In the genomic region with DNA sequence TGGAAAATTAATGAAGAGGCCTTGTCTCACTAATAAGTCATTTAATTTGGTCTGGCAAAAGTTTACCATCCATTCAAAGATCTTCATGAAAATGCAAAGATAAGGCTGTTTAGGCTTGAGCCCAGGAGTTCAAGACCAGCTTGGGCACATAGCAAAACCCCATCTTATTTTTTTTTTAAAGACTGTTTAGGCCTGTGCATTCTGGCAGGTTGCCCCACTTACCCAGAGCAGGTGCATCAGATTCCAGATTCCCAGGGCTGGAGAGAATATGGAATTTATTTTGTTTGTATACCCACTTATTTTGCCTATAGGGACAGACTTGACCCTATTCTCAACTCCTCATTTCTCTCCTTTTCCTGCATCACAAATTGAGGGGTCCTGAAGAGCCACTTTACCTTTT, we compare ENCODE assay signal across 1 cellular context.
TF ChIP-seq lines count a peak whose summit lies in the region.

No MANE protein-coding gene starts in this region.

TF ChIP-seq in GM12878, 131 proteins besides CTCF, POLR2A, EP300 and RAD21 (continued from another document):
- no peak for TF ChIP-seq NR2C2 (IDR thresholded peaks at IDR 0.05; ENCODE audit: borderline replicate concordance, control insufficient read depth, insufficient read length, low read depth)
- TF ChIP-seq SRF (IDR thresholded peaks at IDR 0.05; ENCODE audit: low read depth in 2 of 2, low read length in 2 of 2): no peak
- no peak for TF ChIP-seq MYC (IDR thresholded peaks at IDR 0.05; ENCODE audit: insufficient read depth, insufficient read length, insufficient replicate concordance, low read length, severe bottlenecking)
- no peak for TF ChIP-seq FOXM1 (IDR thresholded peaks at IDR 0.05; ENCODE audit: low read depth, low read length)
- no peak for TF ChIP-seq MYB (IDR thresholded peaks at IDR 0.05; ENCODE audit: borderline replicate concordance, low read depth, low read length)
- no peak for TF ChIP-seq SMAD1 (IDR thresholded peaks at IDR 0.05; ENCODE audit: low read depth, partially characterized antibody)
- TF ChIP-seq YBX1 (IDR thresholded peaks at IDR 0.05): no peak
- TF ChIP-seq, protein P1, sequence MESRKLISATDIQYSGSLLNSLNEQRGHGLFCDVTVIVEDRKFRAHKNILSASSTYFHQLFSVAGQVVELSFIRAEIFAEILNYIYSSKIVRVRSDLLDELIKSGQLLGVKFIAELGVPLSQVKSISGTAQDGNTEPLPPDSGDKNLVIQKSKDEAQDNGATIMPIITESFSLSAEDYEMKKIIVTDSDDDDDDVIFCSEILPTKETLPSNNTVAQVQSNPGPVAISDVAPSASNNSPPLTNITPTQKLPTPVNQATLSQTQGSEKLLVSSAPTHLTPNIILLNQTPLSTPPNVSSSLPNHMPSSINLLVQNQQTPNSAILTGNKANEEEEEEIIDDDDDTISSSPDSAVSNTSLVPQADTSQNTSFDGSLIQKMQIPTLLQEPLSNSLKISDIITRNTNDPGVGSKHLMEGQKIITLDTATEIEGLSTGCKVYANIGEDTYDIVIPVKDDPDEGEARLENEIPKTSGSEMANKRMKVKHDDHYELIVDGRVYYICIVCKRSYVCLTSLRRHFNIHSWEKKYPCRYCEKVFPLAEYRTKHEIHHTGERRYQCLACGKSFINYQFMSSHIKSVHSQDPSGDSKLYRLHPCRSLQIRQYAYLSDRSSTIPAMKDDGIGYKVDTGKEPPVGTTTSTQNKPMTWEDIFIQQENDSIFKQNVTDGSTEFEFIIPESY (IDR thresholded peaks at IDR 0.05): no peak
- TF ChIP-seq WRNIP1 (IDR thresholded peaks at IDR 0.05; ENCODE audit: borderline replicate concordance, low read depth, low read length): no peak
- TF ChIP-seq, protein P2, sequence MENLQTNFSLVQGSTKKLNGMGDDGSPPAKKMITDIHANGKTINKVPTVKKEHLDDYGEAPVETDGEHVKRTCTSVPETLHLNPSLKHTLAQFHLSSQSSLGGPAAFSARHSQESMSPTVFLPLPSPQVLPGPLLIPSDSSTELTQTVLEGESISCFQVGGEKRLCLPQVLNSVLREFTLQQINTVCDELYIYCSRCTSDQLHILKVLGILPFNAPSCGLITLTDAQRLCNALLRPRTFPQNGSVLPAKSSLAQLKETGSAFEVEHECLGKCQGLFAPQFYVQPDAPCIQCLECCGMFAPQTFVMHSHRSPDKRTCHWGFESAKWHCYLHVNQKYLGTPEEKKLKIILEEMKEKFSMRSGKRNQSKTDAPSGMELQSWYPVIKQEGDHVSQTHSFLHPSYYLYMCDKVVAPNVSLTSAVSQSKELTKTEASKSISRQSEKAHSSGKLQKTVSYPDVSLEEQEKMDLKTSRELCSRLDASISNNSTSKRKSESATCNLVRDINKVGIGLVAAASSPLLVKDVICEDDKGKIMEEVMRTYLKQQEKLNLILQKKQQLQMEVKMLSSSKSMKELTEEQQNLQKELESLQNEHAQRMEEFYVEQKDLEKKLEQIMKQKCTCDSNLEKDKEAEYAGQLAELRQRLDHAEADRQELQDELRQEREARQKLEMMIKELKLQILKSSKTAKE (IDR thresholded peaks at IDR 0.05; ENCODE audit: low read depth, poor library complexity, severe bottlenecking): no peak
- TF ChIP-seq, protein P3, sequence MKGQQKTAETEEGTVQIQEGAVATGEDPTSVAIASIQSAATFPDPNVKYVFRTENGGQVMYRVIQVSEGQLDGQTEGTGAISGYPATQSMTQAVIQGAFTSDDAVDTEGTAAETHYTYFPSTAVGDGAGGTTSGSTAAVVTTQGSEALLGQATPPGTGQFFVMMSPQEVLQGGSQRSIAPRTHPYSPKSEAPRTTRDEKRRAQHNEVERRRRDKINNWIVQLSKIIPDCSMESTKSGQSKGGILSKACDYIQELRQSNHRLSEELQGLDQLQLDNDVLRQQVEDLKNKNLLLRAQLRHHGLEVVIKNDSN (IDR thresholded peaks at IDR 0.05; ENCODE audit: borderline replicate concordance, extremely low read length, insufficient read depth, low read depth, low read length): no peak
- TF ChIP-seq, protein P4, sequence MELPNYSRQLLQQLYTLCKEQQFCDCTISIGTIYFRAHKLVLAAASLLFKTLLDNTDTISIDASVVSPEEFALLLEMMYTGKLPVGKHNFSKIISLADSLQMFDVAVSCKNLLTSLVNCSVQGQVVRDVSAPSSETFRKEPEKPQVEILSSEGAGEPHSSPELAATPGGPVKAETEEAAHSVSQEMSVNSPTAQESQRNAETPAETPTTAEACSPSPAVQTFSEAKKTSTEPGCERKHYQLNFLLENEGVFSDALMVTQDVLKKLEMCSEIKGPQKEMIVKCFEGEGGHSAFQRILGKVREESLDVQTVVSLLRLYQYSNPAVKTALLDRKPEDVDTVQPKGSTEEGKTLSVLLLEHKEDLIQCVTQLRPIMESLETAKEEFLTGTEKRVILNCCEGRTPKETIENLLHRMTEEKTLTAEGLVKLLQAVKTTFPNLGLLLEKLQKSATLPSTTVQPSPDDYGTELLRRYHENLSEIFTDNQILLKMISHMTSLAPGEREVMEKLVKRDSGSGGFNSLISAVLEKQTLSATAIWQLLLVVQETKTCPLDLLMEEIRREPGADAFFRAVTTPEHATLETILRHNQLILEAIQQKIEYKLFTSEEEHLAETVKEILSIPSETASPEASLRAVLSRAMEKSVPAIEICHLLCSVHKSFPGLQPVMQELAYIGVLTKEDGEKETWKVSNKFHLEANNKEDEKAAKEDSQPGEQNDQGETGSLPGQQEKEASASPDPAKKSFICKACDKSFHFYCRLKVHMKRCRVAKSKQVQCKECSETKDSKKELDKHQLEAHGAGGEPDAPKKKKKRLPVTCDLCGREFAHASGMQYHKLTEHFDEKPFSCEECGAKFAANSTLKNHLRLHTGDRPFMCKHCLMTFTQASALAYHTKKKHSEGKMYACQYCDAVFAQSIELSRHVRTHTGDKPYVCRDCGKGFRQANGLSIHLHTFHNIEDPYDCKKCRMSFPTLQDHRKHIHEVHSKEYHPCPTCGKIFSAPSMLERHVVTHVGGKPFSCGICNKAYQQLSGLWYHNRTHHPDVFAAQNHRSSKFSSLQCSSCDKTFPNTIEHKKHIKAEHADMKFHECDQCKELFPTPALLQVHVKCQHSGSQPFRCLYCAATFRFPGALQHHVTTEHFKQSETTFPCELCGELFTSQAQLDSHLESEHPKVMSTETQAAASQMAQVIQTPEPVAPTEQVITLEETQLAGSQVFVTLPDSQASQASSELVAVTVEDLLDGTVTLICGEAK (IDR thresholded peaks at IDR 0.05; ENCODE audit: borderline replicate concordance): no peak
